Comparison of ENCODE assay signal across 8 cellular contexts in the genomic region with DNA sequence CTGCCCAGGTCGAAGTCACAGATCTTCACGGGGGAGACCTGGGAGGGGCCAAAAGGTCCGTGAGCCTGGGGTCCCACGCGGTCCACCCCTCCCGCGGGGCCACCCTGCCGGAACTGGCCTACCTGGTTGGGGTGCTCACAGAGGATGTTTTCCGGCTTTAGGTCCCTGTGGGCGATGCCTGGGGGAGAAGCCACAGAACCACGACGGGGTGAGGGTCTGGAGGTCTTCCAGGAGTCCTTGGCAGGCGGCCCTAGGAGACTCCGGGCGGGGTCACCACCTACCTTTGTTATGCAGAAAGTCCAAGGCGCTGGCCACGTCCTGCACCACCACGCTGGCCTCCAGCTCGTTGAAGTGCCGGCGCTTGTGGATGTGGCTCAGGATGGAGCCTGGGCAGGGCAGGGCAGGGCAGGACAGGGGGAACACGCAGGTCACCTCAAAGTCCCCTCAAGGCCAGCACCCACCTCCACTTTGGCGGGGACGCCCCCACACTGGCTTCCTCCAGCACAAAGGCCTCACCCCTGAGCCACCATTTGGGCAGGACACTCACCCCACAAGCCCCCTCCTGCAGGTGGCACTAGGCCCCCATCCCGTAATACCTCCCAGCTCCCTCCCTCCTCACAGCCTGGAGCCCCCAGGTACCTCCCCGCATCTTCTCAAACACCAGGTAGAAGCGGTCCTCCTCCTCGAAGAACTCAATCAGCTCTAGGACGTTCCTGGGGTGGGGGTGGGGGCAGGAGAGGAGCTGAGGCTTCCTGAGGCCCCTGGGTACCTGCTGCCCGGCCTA. TPM values are rescaled to one million over a fixed set of nuclear protein-coding genes. Genes with fewer than 3 reads are reported as not detected.
DNase-seq lines count a peak whose midpoint lies in the region; ATAC-seq lines count a peak whose summit lies in the region.

No MANE protein-coding gene starts in this region.

- peak overlapping the region; percentile 54 for H3K9ac ChIP-seq in iPS-15b (ENCODE audit: low read depth, low read length)

- CTCF ChIA-PET in activated CD4-positive, alpha-beta T cell treated with anti-CD3 and anti-CD28 coated beads for 36 hours (lab: Charles Lee), result interaction anchor here (0.6 to 1.3 kb wide), 5 partner anchors 11 to 202 kb away, joined by 3 to 5 read pairs (median 4); no protein-coding TSS in a partner anchor
- CTCF ChIA-PET in activated CD8-positive, alpha-beta T cell treated with anti-CD3 and anti-CD28 coated beads, Interleukin-2, amount 10 ng/mL, durations not matched to agents 7 days and 5 days (lab: Charles Lee), result interaction anchor here (0.8 to 3.3 kb wide), 6 partner anchors 9 to 145 kb away, joined by 3 to 15 read pairs (median 10); no protein-coding TSS in a partner anchor

- peaks cover 2% of the 10 kb centered on the region for H3K4me1 ChIP-seq in iPS-15b (ENCODE audit: control insufficient read depth, insufficient read depth, low read length)

- no peaks in the 10 kb centered on the region for H3K9me3 ChIP-seq in iPS-15b (ENCODE audit: control insufficient read depth, insufficient read depth, low read length)

- peaks cover 73% of the 10 kb centered on the region for H3K36me3 ChIP-seq in iPS-15b (ENCODE audit: control insufficient read depth, insufficient read depth, low read length)

- H3K27me3 Mint-ChIP-seq in activated CD4-positive, alpha-beta T cell treated with anti-CD3 and anti-CD28 coated beads for 36 hours, result no peaks in the 10 kb centered on the region
- no peaks in the 10 kb centered on the region for H3K27me3 Mint-ChIP-seq in activated CD8-positive, alpha-beta T cell treated with anti-CD3 and anti-CD28 coated beads, Interleukin-2, amount 10 ng/mL, durations not matched to agents 7 days and 5 days (ENCODE audit: low read depth)

- peaks cover 21% of the 10 kb centered on the region for H3K36me3 Mint-ChIP-seq in activated CD4-positive, alpha-beta T cell treated with anti-CD3 and anti-CD28 coated beads for 36 hours (ENCODE audit: low read depth)
- H3K36me3 Mint-ChIP-seq in activated CD8-positive, alpha-beta T cell treated with anti-CD3 and anti-CD28 coated beads, Interleukin-2, amount 10 ng/mL, durations not matched to agents 7 days and 5 days (ENCODE audit: low read depth), result peaks cover 36% of the 10 kb centered on the region

- peak overlapping the region; percentile 35 for H3K4me3 ChIP-seq in iPS-15b (ENCODE audit: low read depth, low read length)

- POLR2A ChIA-PET in activated CD4-positive, alpha-beta T cell treated with anti-CD3 and anti-CD28 coated beads for 36 hours (lab: Charles Lee), result interaction anchor here (0.6 to 2.9 kb wide), 8 partner anchors 8 to 433 kb away, joined by 3 to 20 read pairs (median 4); a partner anchor contains a TSS
- POLR2A ChIA-PET in activated CD8-positive, alpha-beta T cell treated with anti-CD3 and anti-CD28 coated beads, Interleukin-2, amount 10 ng/mL, durations not matched to agents 7 days and 5 days (lab: Charles Lee), result interaction anchor here (0.5 to 3.3 kb wide), 10 partner anchors 8 to 99 kb away, joined by 3 to 31 read pairs (median 3); a partner anchor contains a TSS

- peak overlapping the region; percentile 83 for H3K27ac Mint-ChIP-seq in activated CD4-positive, alpha-beta T cell treated with anti-CD3 and anti-CD28 coated beads for 36 hours
- peak overlapping the region; percentile 86 for H3K27ac Mint-ChIP-seq in activated CD8-positive, alpha-beta T cell treated with anti-CD3 and anti-CD28 coated beads, Interleukin-2, amount 10 ng/mL, durations not matched to agents 7 days and 5 days

- no peaks in the 10 kb centered on the region for H3K9me3 Mint-ChIP-seq in activated CD4-positive, alpha-beta T cell treated with anti-CD3 and anti-CD28 coated beads for 36 hours (ENCODE audit: low read depth)
- no peaks in the 10 kb centered on the region for H3K9me3 Mint-ChIP-seq in activated CD8-positive, alpha-beta T cell treated with anti-CD3 and anti-CD28 coated beads, Interleukin-2, amount 10 ng/mL, durations not matched to agents 7 days and 5 days (ENCODE audit: insufficient read depth)

- ATAC-seq in activated CD4-positive, alpha-beta T cell treated with anti-CD3 and anti-CD28 coated beads for 36 hours, result no peak
- ATAC-seq in activated CD8-positive, alpha-beta T cell treated with anti-CD3 and anti-CD28 coated beads, Interleukin-2, amount 10 ng/mL, durations not matched to agents 7 days and 5 days, result no peak

- peaks cover 25% of the 10 kb centered on the region for H3K4me1 Mint-ChIP-seq in activated CD4-positive, alpha-beta T cell treated with anti-CD3 and anti-CD28 coated beads for 36 hours
- H3K4me1 Mint-ChIP-seq in activated CD8-positive, alpha-beta T cell treated with anti-CD3 and anti-CD28 coated beads, Interleukin-2, amount 10 ng/mL, durations not matched to agents 7 days and 5 days (ENCODE audit: low read depth), result peaks cover 33% of the 10 kb centered on the region

- H3K27me3 ChIP-seq in iPS-15b (ENCODE audit: control insufficient read depth, insufficient read depth, low read length), result no peaks in the 10 kb centered on the region

- peak overlapping the region; percentile 67 for H3K4me3 Mint-ChIP-seq in activated CD4-positive, alpha-beta T cell treated with anti-CD3 and anti-CD28 coated beads for 36 hours
- peak overlapping the region; percentile 66 for H3K4me3 Mint-ChIP-seq in activated CD8-positive, alpha-beta T cell treated with anti-CD3 and anti-CD28 coated beads, Interleukin-2, amount 10 ng/mL, durations not matched to agents 7 days and 5 days

- intact Hi-C loops in activated CD4-positive, alpha-beta T cell treated with anti-CD3 and anti-CD28 coated beads for 36 hours (cut with DNase I, micrococcal nuclease), result loop anchor here (1.0 to 2.0 kb wide), 11 partner anchors 8 to 226 kb away; a partner anchor contains a TSS

- peak overlapping the region; percentile 94 for H3K27ac ChIP-seq in temporal lobe (ENCODE audit: low read depth, low read length)

- peak; percentile 38 for DNase-seq in activated CD4-positive, alpha-beta T cell treated with anti-CD3 and anti-CD28 coated beads for 36 hours
- DNase-seq in activated CD4-positive, alpha-beta T cell treated with anti-CD3 and anti-CD28 coated beads for 4 hours, result no peak
- peak; percentile 42 for DNase-seq in activated CD8-positive, alpha-beta T cell treated with anti-CD3 and anti-CD28 coated beads, Interleukin-2, amount 10 ng/mL, durations not matched to agents 7 days and 5 days
- DNase-seq in NCI-H69 (lab: John Stamatoyannopoulos, UW) (no peak), NCI-H1105 treated with DMSO at 0.1 percent for 48 hours (lab: John Stamatoyannopoulos, UW) (no peak)
- DNase-seq in stimulated activated CD4-positive, alpha-beta T cell treated with anti-CD3 and anti-CD28 coated beads, Interleukin-12 subunit alpha, Interleukin-12 subunit beta, amount 100 ng/mL, for 4 hours, result no peak

RNA-seq across cellular contexts. Expression of a gene that starts 8.4 kb away (rescaled TPM):
- total RNA-seq in activated CD4-positive, alpha-beta T cell treated with anti-CD3 and anti-CD28 coated beads for 36 hours, result 100 to 1,000 TPM; 139 to 155 TPM
- 100 to 1,000 TPM; 332 to 348 TPM for total RNA-seq in activated CD8-positive, alpha-beta T cell treated with anti-CD3 and anti-CD28 coated beads, Interleukin-2, amount 10 ng/mL, durations not matched to agents 7 days and 5 days
- 13.0 TPM for total RNA-seq in temporal lobe

RNA-seq across cellular contexts. Expression of a gene that starts 27.2 kb away (rescaled TPM):
- total RNA-seq in activated CD4-positive, alpha-beta T cell treated with anti-CD3 and anti-CD28 coated beads for 36 hours, result 10 to 100 TPM; 46.7 to 61.8 TPM
- 10 to 100 TPM; 48.2 to 53.4 TPM for total RNA-seq in activated CD8-positive, alpha-beta T cell treated with anti-CD3 and anti-CD28 coated beads, Interleukin-2, amount 10 ng/mL, durations not matched to agents 7 days and 5 days
- total RNA-seq in temporal lobe, result 56.5 TPM

RNA-seq across cellular contexts. Expression of a gene that starts 53.4 kb away (rescaled TPM):
- 100 to 1,000 TPM; 148 to 156 TPM for total RNA-seq in activated CD4-positive, alpha-beta T cell treated with anti-CD3 and anti-CD28 coated beads for 36 hours
- 100 to 1,000 TPM; 235 to 240 TPM for total RNA-seq in activated CD8-positive, alpha-beta T cell treated with anti-CD3 and anti-CD28 coated beads, Interleukin-2, amount 10 ng/mL, durations not matched to agents 7 days and 5 days
- 13.0 TPM for total RNA-seq in temporal lobe

RNA-seq across cellular contexts. Expression of a gene that starts 54.0 kb away (rescaled TPM):
- total RNA-seq in activated CD4-positive, alpha-beta T cell treated with anti-CD3 and anti-CD28 coated beads for 36 hours, result 10 to 100 TPM; 15.2 to 16.6 TPM
- 1 to 10 TPM; 8.7 to 9.5 TPM for total RNA-seq in activated CD8-positive, alpha-beta T cell treated with anti-CD3 and anti-CD28 coated beads, Interleukin-2, amount 10 ng/mL, durations not matched to agents 7 days and 5 days
- 3.0 TPM for total RNA-seq in temporal lobe

Comparison
In these comparisons a context has a peak if more than half of its experiments do, and no peak if none do; other contexts are left out.
1. DNase-seq: peak in activated CD4-positive, alpha-beta T cell treated with anti-CD3 and anti-CD28 coated beads for 36 hours (single experiment) and activated CD8-positive, alpha-beta T cell treated with anti-CD3 and anti-CD28 coated beads, Interleukin-2, amount 10 ng/mL, durations not matched to agents 7 days and 5 days (single experiment); none in activated CD4-positive, alpha-beta T cell treated with anti-CD3 and anti-CD28 coated beads for 4 hours (0 of 2), NCI-H69 (single experiment), stimulated activated CD4-positive, alpha-beta T cell treated with anti-CD3 and anti-CD28 coated beads, Interleukin-12 subunit alpha, Interleukin-12 subunit beta, amount 100 ng/mL, for 4 hours (single experiment) and NCI-H1105 treated with DMSO at 0.1 percent for 48 hours (single experiment).
2. RNA of a gene that starts 53.4 kb away (total RNA-seq): 235 to 240 TPM in activated CD8-positive, alpha-beta T cell treated with anti-CD3 and anti-CD28 coated beads, Interleukin-2, amount 10 ng/mL, durations not matched to agents 7 days and 5 days and 148 to 156 TPM in activated CD4-positive, alpha-beta T cell treated with anti-CD3 and anti-CD28 coated beads for 36 hours; 13.0 TPM in temporal lobe (single experiment); every median in the first group is over 10 times any median in the second.